In the genomic region with DNA sequence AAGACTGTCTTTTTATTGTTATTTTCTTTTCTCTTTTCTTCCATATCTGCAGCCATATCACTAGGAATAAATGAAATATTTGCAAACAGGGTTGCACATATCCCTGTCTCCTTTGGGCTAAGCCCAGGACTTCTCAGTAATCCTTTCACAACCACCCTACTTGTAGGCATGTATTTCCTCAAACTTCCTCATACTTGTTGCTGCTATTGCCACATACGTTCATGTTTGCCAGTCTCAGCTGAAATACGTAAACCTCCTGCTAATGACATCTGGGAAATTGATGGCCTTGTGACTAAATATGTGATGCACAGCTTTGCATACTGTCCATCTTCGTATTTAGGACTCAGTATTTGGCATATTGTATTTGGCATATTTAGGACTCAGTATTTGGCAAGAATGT, we compare ENCODE assay signal across 16 cellular contexts.
A peak's percentile ranks its signal among the peaks of the same experiment; 100 is the strongest.
DNase-seq lines count a peak whose midpoint lies in the region; ATAC-seq and TF ChIP-seq lines count a peak whose summit lies in the region.
"Had no signal": no experiment of that assay in that cellular context is flagged by ENCODE, and none has a peak within 500 bp of the region (broad histone marks: within the 10 kb centered on the region; RNA-seq: fewer than 3 reads in every experiment).

No MANE protein-coding gene starts in this region.

- no peak for TF ChIP-seq CTCF in Panc1 (IDR thresholded peaks at IDR 0.05)
- TF ChIP-seq CTCF in foreskin fibroblast (IDR thresholded peaks at IDR 0.05; ENCODE audit: low read depth, low read length): no peak

- ATAC-seq in Panc1: no peak

- no peaks in the 10 kb centered on the region for H3K9me3 ChIP-seq in Panc1 (ENCODE audit: control insufficient read depth, insufficient read depth, low read depth, low read length)
- H3K9me3 ChIP-seq: heart left ventricle had no signal

- CTCF ChIA-PET in Panc1 (lab: Charles Lee): no interaction called here

- H3K4me1 ChIP-seq in Panc1 (ENCODE audit: control insufficient read depth, insufficient read depth, low read length): peaks cover 4% of the 10 kb centered on the region; the same call in 1 of the 2 replicates

- no peaks in the 10 kb centered on the region for H3K36me3 ChIP-seq in Panc1 (ENCODE audit: control insufficient read depth, insufficient read depth, low read length)
- H3K36me3 ChIP-seq: heart left ventricle had no signal

- intact Hi-C loops in Panc1 (cut with micrococcal nuclease; ENCODE audit: unreplicated experiment): no loop called here

- H3K4me3 ChIP-seq in Panc1 (ENCODE audit: low read depth in 2 of 2, low read length in 2 of 2): no peak overlapping the region
- no peak overlapping the region for H3K4me3 ChIP-seq in foreskin fibroblast (ENCODE audit: low read depth in 1 of 2, low read length in 2 of 2)
- H3K4me3 ChIP-seq: heart left ventricle had no signal

- in situ Hi-C loops in Panc1 (cut with HindIII; ENCODE audit: low pct_unique_long_range_greater_than_20kb, low sequenced_read_pairs): no loop called here

- no peaks in the 10 kb centered on the region for H3K27me3 ChIP-seq in Panc1 (ENCODE audit: control insufficient read depth, insufficient read depth, low read length)
- H3K27me3 ChIP-seq: heart left ventricle had no signal

- DNase-seq in HPDE6-E6E7 (ENCODE audit: extremely low spot score) (peak; percentile 35), Panc1 (ENCODE audit: low read depth, low spot score) (no peak), foreskin fibroblast (peak; percentile 42 to 56), stromal cell of bone marrow (ENCODE audit: low read depth) (peak; percentile 33), NCI-H2196 (lab: John Stamatoyannopoulos, UW; ENCODE audit: unreplicated experiment) (no peak), cerebellar nuclear complex (lab: John Stamatoyannopoulos, UW) (no peak)
- no peak for DNase-seq in activated T-cell treated with anti-CD3 and anti-CD28 coated beads, Interleukin-2, amount 50 U/mL, for 48 hours
- DNase-seq: activated CD4-positive, alpha-beta memory T cell treated with anti-CD3 and anti-CD28 coated beads, Interleukin-2, amount 10 ng/mL, durations not matched to agents 7 days and 5 days; activated naive CD4-positive, alpha-beta T cell treated with anti-CD3 and anti-CD28 coated beads for 36 hours; cortex of kidney; DMS79; heart left ventricle; mesendoderm; NCI-H1436; T-helper 2 cell had no signal

- H3K27ac ChIP-seq in Panc1 (ENCODE audit: low read length): peak overlapping the region; percentile 55; the same call in 1 of the 2 replicates
- H3K27ac ChIP-seq: heart left ventricle, HL-60 had no signal

- no TSS peak for BruUV-seq in Panc1 (replicated peaks; lab: Mats Ljungman, UMichigan)

- POLR2A ChIA-PET in Panc1 (lab: Charles Lee): no interaction called here

Comparison
In these comparisons a context has a peak if more than half of its experiments do, and no peak if none do; other contexts are left out.
1. DNase-seq: peak in HPDE6-E6E7 (single experiment), foreskin fibroblast (2 of 2) and stromal cell of bone marrow (single experiment); none in Panc1 (single experiment), activated T-cell treated with anti-CD3 and anti-CD28 coated beads, Interleukin-2, amount 50 U/mL, for 48 hours (0 of 2), NCI-H2196 (single experiment) and cerebellar nuclear complex (0 of 2).